ENCODE assay signal across 22 cellular contexts in genomic region chr2:96918754-96919550, GRCh38. TPM values are rescaled to one million over a fixed set of nuclear protein-coding genes. Genes with fewer than 3 reads are reported as not detected.
A peak's percentile ranks its signal among the peaks of the same experiment; 100 is the strongest.
DNase-seq lines count a peak whose midpoint lies in the region; ATAC-seq and TF ChIP-seq lines count a peak whose summit lies in the region.
"Had no signal": no experiment of that assay in that cellular context is flagged by ENCODE, and none has a peak within 500 bp of the region (broad histone marks: within the 10 kb centered on the region; RNA-seq: fewer than 3 reads in every experiment).

No MANE protein-coding gene starts in this region.

- CTCF ChIA-PET in OCI-LY7 (lab: Charles Lee; ENCODE audit: unreplicated experiment), result no interaction called here

- H3K79me2 ChIP-seq in OCI-LY7 (ENCODE audit: insufficient read depth, low read depth, low read length), result no peaks in the 10 kb centered on the region

- H3K27ac ChIP-seq in heart right ventricle, result no peak overlapping the region
- H3K27ac ChIP-seq in OCI-LY7 (ENCODE audit: low read depth, low read length, poor library complexity, severe bottlenecking), result no peak overlapping the region
- H3K27ac ChIP-seq: A549, BLaER1 had no signal

- no peak overlapping the region for H3K4me2 ChIP-seq in OCI-LY7 (ENCODE audit: low read length)
- H3K4me2 ChIP-seq: A549, BLaER1, SK-N-SH had no signal

- no peaks in the 10 kb centered on the region for H4K20me1 ChIP-seq in OCI-LY7 (ENCODE audit: insufficient read depth, low read length)
- H4K20me1 ChIP-seq: BLaER1 had no signal

- H3K36me3 ChIP-seq in heart right ventricle, result no peaks in the 10 kb centered on the region
- no peaks in the 10 kb centered on the region for H3K36me3 ChIP-seq in OCI-LY7 (ENCODE audit: insufficient read depth, low read length)

- ATAC-seq in left cardiac atrium (no peak), heart right ventricle (no peak), T-helper 17 cell (no peak)
- ATAC-seq: A549, GM12878 had no signal

- WGBS in heart right ventricle, 2 donors, result 92 to 94% methylated on average over 19 of the region's 19 CpGs

- intact Hi-C loops in left cardiac atrium (cut with DNase I), result no loop called here
- intact Hi-C loops in heart right ventricle (cut with DNase I), result loop anchor here in 2 of 10 donors (5.0 kb wide), 1 partner anchor 33 kb away; no protein-coding TSS in a partner anchor
- intact Hi-C loops in OCI-LY7 (cut with micrococcal nuclease; ENCODE audit: unreplicated experiment), result no loop called here

- TF ChIP-seq CTCF in heart right ventricle (IDR thresholded peaks at IDR 0.05) (no peak), fibroblast of villous mesenchyme (IDR thresholded peaks at IDR 0.05; ENCODE audit: insufficient read depth, low read depth, low read length) (no peak), progenitor cell of endocrine pancreas (IDR thresholded peaks at IDR 0.05; ENCODE audit: unreplicated experiment) (no peak), OCI-LY7 (conservative IDR thresholded peaks at IDR 0.05; ENCODE audit: low read length) (no peak)

- H3K36me3 Mint-ChIP-seq in T-helper 17 cell (ENCODE audit: low read depth), result peaks cover 6% of the 10 kb centered on the region
- H3K36me3 Mint-ChIP-seq in progenitor cell of endocrine pancreas (ENCODE audit: insufficient read depth), result no peaks in the 10 kb centered on the region

- no peak overlapping the region for H2AFZ ChIP-seq in OCI-LY7 (ENCODE audit: low read length)

- BruUV-seq in OCI-LY7 (replicated peaks; lab: Mats Ljungman, UMichigan), result no TSS peak

- no peaks in the 10 kb centered on the region for H3K9me2 ChIP-seq in OCI-LY7 (ENCODE audit: insufficient read depth, low read length)
- H3K9me2 ChIP-seq: SK-N-SH had no signal

- no peaks in the 10 kb centered on the region for H3K27me3 ChIP-seq in heart right ventricle
- H3K27me3 ChIP-seq: BLaER1 had no signal

- H3K4me1 Mint-ChIP-seq in T-helper 17 cell (peaks cover 28% of the 10 kb centered on the region), progenitor cell of endocrine pancreas (ENCODE audit: low read depth) (peaks cover 12% of the 10 kb centered on the region)

- POLR2A ChIA-PET in OCI-LY7 (lab: Charles Lee), result no interaction called here

- H3K4me1 ChIP-seq in heart right ventricle (peaks cover 5 to 34% (median 22%) of the 10 kb centered on the region in 9 donors), OCI-LY7 (ENCODE audit: insufficient read depth, low read length, poor library complexity, severe bottlenecking) (no peaks in the 10 kb centered on the region)
- H3K4me1 ChIP-seq: A549 had no signal

- H3K4me3 Mint-ChIP-seq in T-helper 17 cell, result no peak overlapping the region
- no peak overlapping the region for H3K4me3 Mint-ChIP-seq in progenitor cell of endocrine pancreas (ENCODE audit: low read depth)

- H3K9me3 ChIP-seq in heart right ventricle (peaks cover 0 to 15% (median 0%) of the 10 kb centered on the region in 11 donors), T-helper 17 cell (ENCODE audit: control insufficient read depth, low read length, poor library complexity, severe bottlenecking) (no peaks in the 10 kb centered on the region), OCI-LY7 (ENCODE audit: low read length) (no peaks in the 10 kb centered on the region)
- H3K9me3 ChIP-seq: SK-N-SH had no signal

- H3K4me3 ChIP-seq in heart right ventricle (no peak overlapping the region), fibroblast of villous mesenchyme (ENCODE audit: low read depth, low read length) (no peak overlapping the region), OCI-LY7 (ENCODE audit: low read depth, low read length, poor library complexity, severe bottlenecking) (no peak overlapping the region)
- H3K4me3 ChIP-seq: A549, BLaER1, GM12878 had no signal

- DNase-seq in left cardiac atrium, result peak; percentile 3
- DNase-seq in heart right ventricle, result no peak
- DNase-seq in T-helper 17 cell, result no peak
- DNase-seq in fibroblast of villous mesenchyme (ENCODE audit: low read depth), result peak; percentile 36
- no peak for DNase-seq in progenitor cell of endocrine pancreas (ENCODE audit: low spot score, unreplicated experiment)
- DNase-seq in activated CD4-positive, alpha-beta T cell treated with anti-CD3 and anti-CD28 coated beads, Interleukin-2, amount 50 U/mL, for 1 hour, result no peak
- no peak for DNase-seq in NCI-H748 (lab: John Stamatoyannopoulos, UW; ENCODE audit: unreplicated experiment)
- no peak for DNase-seq in OCI-LY7 (ENCODE audit: low spot score)
- DNase-seq: DMS 273 treated with DMSO at 0.1 percent for 48 hours; MM.1S; NCI-H1092; NCI-H146; NCI-H2029 treated with DMSO at 0.1 percent for 48 hours; NCI-H2171; NCI-H446; NCI-H748 treated with DMSO at 0.1 percent for 48 hours; NK-92 treated with Interleukin-12 subunit alpha and Interleukin-12 subunit beta, amount 100 ng/mL, for 24 hours; SHP77 treated with DMSO at 0.1 percent for 48 hours; SK-N-SH had no signal

- H3K9me3 Mint-ChIP-seq in progenitor cell of endocrine pancreas (ENCODE audit: low read depth), result no peaks in the 10 kb centered on the region

- H3K27ac Mint-ChIP-seq in T-helper 17 cell (peak overlapping the region; percentile 27), progenitor cell of endocrine pancreas (peak overlapping the region; percentile 90)

- H3K27me3 Mint-ChIP-seq in T-helper 17 cell (no peaks in the 10 kb centered on the region), progenitor cell of endocrine pancreas (peaks cover 28% of the 10 kb centered on the region)

RNA-seq across cellular contexts. Expression of gene SEMA4C, which starts 49.1 kb away (rescaled TPM):
- total RNA-seq in left cardiac atrium (10 to 100 TPM; 22.1 to 24.8 TPM), heart right ventricle (10 to 100 TPM; 16.2 to 43.8 (median 24.5) TPM), T-helper 17 cell (10 to 100 TPM; 25.5 to 30.9 TPM), fibroblast of villous mesenchyme (16.4 and 22.5 TPM in 2 replicates), progenitor cell of endocrine pancreas (74.8 and 75.0 TPM in 2 replicates), OCI-LY7 (2022) (0.19 TPM in 1 of 2 replicates, not detected in the other)
- polyA plus RNA-seq in heart right ventricle, result 10 to 100 TPM; 14.1 to 18.0 TPM
- 0.06 TPM in 1 of 2 replicates, not detected in the other for total RNA-seq in OCI-LY7 (2014; rRNA removed; shearing (Covaris generic))

Comparison
In these comparisons a context has a peak if more than half of its experiments do, and no peak if none do; other contexts are left out.
1. DNase-seq: peak in left cardiac atrium (single experiment) and fibroblast of villous mesenchyme (single experiment); none in heart right ventricle (0 of 2), T-helper 17 cell (0 of 3), progenitor cell of endocrine pancreas (single experiment), activated CD4-positive, alpha-beta T cell treated with anti-CD3 and anti-CD28 coated beads, Interleukin-2, amount 50 U/mL, for 1 hour (single experiment), NCI-H748 (single experiment) and OCI-LY7 (single experiment).
2. RNA of gene SEMA4C, which starts 49.1 kb away (total RNA-seq): 74.8 to 75.0 TPM in progenitor cell of endocrine pancreas, 25.5 to 30.9 TPM in T-helper 17 cell, 22.1 to 24.8 TPM in left cardiac atrium, 16.2 to 43.8 TPM in heart right ventricle and 16.4 to 22.5 TPM in fibroblast of villous mesenchyme; 0.06 to 0.19 TPM in OCI-LY7; every median in the first group is over 10 times any median in the second.